Comparison of ENCODE assay signal across 1 cellular context in genomic region chr17:81091774-81092517, GRCh38.
TF ChIP-seq lines count a peak whose summit lies in the region.

No MANE protein-coding gene starts in this region.

TF ChIP-seq in H1, 55 proteins besides CTCF, POLR2A, EP300 and RAD21:
- TF ChIP-seq JUN (IDR thresholded peaks at IDR 0.05; ENCODE audit: low read depth, low read length), result no peak
- TF ChIP-seq RBBP5 (IDR thresholded peaks at IDR 0.05; ENCODE audit: borderline replicate concordance, low read depth, low read length), result no peak
- TF ChIP-seq ATF3 (IDR thresholded peaks at IDR 0.05; ENCODE audit: insufficient read depth, low read depth, low read length), result no peak
- no peak for TF ChIP-seq USF2 (IDR thresholded peaks at IDR 0.05; ENCODE audit: low read length)
- TF ChIP-seq NANOG (IDR thresholded peaks at IDR 0.05; ENCODE audit: insufficient read depth, low read depth, low read length, poor library complexity, severe bottlenecking), result no peak
- TF ChIP-seq KDM5A (IDR thresholded peaks at IDR 0.05; ENCODE audit: low read length), result no peak
- TF ChIP-seq TEAD4 (IDR thresholded peaks at IDR 0.05; ENCODE audit: low read depth, low read length), result no peak
- no peak for TF ChIP-seq TCF12 (IDR thresholded peaks at IDR 0.05; ENCODE audit: low read depth, low read length)
- TF ChIP-seq CHD7 (IDR thresholded peaks at IDR 0.05; ENCODE audit: insufficient replicate concordance, low read length), result no peak
- no peak for TF ChIP-seq NRF1 (IDR thresholded peaks at IDR 0.05; ENCODE audit: low read depth, low read length)
- TF ChIP-seq MAX (IDR thresholded peaks at IDR 0.05), result no peak
- no peak for TF ChIP-seq CBX5 (IDR thresholded peaks at IDR 0.05; ENCODE audit: low read depth, low read length)
